ENCODE assay signal across 8 cellular contexts in the genomic region with DNA sequence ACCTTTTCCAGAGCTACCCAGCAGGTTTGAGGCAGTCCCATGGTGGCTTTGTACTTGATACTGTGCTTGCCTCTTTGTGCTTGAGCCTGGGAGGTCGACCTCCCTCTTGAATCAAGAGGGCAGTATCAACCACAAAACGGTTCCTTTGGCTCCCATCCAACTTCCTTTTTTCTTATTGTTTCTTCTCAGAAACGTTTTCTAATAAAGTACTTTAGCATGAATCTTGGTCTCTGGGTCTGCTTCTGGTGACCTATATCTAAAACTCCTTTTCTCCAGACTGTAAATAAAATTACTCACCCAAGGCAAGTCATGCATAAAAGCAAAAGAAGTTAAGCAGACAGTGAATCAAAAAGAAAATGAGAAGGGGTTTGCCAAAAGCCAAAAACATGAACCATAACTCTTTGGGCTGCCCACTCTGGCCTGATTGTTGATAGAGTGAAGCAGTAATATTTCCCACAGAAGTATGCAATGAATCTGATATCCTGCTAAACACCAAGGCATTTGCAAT.
DNase-seq lines count a peak whose midpoint lies in the region; ATAC-seq and TF ChIP-seq lines count a peak whose summit lies in the region.

No MANE protein-coding gene starts in this region.

- CTCF ChIA-PET in BJ (lab: Yijun Ruan, JAX) = no interaction called here

- H3K36me3 ChIP-seq in BJ (ENCODE audit: control insufficient read depth, insufficient read depth, low read length) = no peaks in the 10 kb centered on the region

- peak; percentile 34 for DNase-seq in BJ (ENCODE audit: low read depth)
- peak; percentile 89 for DNase-seq in M059J (ENCODE audit: low read depth)
- peak; percentile 45 for DNase-seq in epithelial cell of proximal tubule (ENCODE audit: low read depth)
- DNase-seq in NCI-H146 treated with DMSO at 0.1 percent for 48 hours (lab: John Stamatoyannopoulos, UW; ENCODE audit: unreplicated experiment) = no peak
- no peak for DNase-seq in DMS 273 (lab: John Stamatoyannopoulos, UW; ENCODE audit: unreplicated experiment)
- DNase-seq in NK-92 (lab: John Stamatoyannopoulos, UW; ENCODE audit: unreplicated experiment) = no peak
- DNase-seq in anterior cingulate cortex (lab: John Stamatoyannopoulos, UW) = no peak

- no peak overlapping the region for H3K4me3 ChIP-seq in BJ (ENCODE audit: low read depth, low read length)
- no peak overlapping the region for H3K4me3 ChIP-seq in epithelial cell of proximal tubule (ENCODE audit: low read depth, low read length)

- no peaks in the 10 kb centered on the region for H3K27me3 ChIP-seq in BJ (ENCODE audit: control insufficient read depth, insufficient read depth, low read length)

- POLR2A ChIA-PET in BJ (lab: Charles Lee) = no interaction called here

- TF ChIP-seq CTCF in BJ (IDR thresholded peaks at IDR 0.05; ENCODE audit: insufficient read depth, low read depth, low read length) (no peak), epithelial cell of proximal tubule (conservative IDR thresholded peaks at IDR 0.05; ENCODE audit: low read depth, low read length) (no peak)

- ATAC-seq in GM21367 (IDR thresholded peaks at IDR 0.05; ENCODE audit: unreplicated experiment) = peak; percentile 59

Comparison
In these comparisons a context has a peak if more than half of its experiments do, and no peak if none do; other contexts are left out.
1. DNase-seq: peak in BJ (single experiment), M059J (single experiment) and epithelial cell of proximal tubule (single experiment); none in NCI-H146 treated with DMSO at 0.1 percent for 48 hours (single experiment), DMS 273 (single experiment), NK-92 (single experiment) and anterior cingulate cortex (0 of 58).